37 cellular contexts compared by ENCODE assay signal in genomic region chr2:216871333-216871934, GRCh38. TPM values are rescaled to one million over a fixed set of nuclear protein-coding genes. Genes with fewer than 3 reads are reported as not detected.
"Had no signal": no experiment of that assay in that cellular context is flagged by ENCODE, and none has a peak within 500 bp of the region (broad histone marks: within the 10 kb centered on the region; RNA-seq: fewer than 3 reads in every experiment).

No MANE protein-coding gene starts in this region.

- H3K4me3 Mint-ChIP-seq: activated CD4-positive, alpha-beta T cell treated with anti-CD3 and anti-CD28 coated beads for 36 hours; activated CD4-positive, alpha-beta T cell treated with anti-CD3 and anti-CD28 coated beads, Interleukin-2, amount 10 ng/mL, durations not matched to agents 7 days and 5 days; activated CD8-positive, alpha-beta T cell treated with anti-CD3 and anti-CD28 coated beads, Interleukin-2, amount 10 ng/mL, durations not matched to agents 7 days and 5 days; activated naive CD4-positive, alpha-beta T cell treated with anti-CD3 and anti-CD28 coated beads, Interleukin-2, amount 50 U/mL, for 24 hours; activated naive CD8-positive, alpha-beta T cell treated with anti-CD3 and anti-CD28 coated beads, Interleukin-2, amount 10 ng/mL, durations not matched to agents 7 days and 5 days; activated T-cell treated with anti-CD3 and anti-CD28 coated beads, Interleukin-2, amount 50 U/mL, for 24 hours; T-helper 1 cell treated with Interleukin-12 subunit alpha and Interleukin-12 subunit beta and Interleukin-4 antibody, amounts not matched to agents 30 μg/mL and 1 μg/mL, for 36 hours; T-helper 2 cell treated with Interferon-gamma antibody and Interleukin-4, amounts not matched to agents 5 μg/mL and 100 μg/mL, for 36 hours had no signal

- H3K36me3 ChIP-seq: breast epithelium, Peyer's patch, SJSA1 had no signal

- DNase-seq: activated CD4-positive, alpha-beta T cell treated with anti-CD3 and anti-CD28 coated beads for 36 hours; activated CD4-positive, alpha-beta T cell treated with anti-CD3 and anti-CD28 coated beads, Interleukin-2, amount 10 ng/mL, durations not matched to agents 7 days and 5 days; activated CD4-positive, alpha-beta T cell treated with anti-CD3 and anti-CD28 coated beads, Interleukin-2, amount 50 U/mL, for 48 hours; activated CD8-positive, alpha-beta T cell treated with anti-CD3 and anti-CD28 coated beads, Interleukin-2, amount 10 ng/mL, durations not matched to agents 7 days and 5 days; activated gamma-delta T cell; activated naive CD4-positive, alpha-beta T cell treated with Interleukin-2 at 50 U/mL for 16 hours; activated naive CD8-positive, alpha-beta T cell treated with anti-CD3 and anti-CD28 coated beads, Interleukin-2, amount 10 ng/mL, durations not matched to agents 7 days and 5 days; activated T-cell treated with anti-CD3 and anti-CD28 coated beads, Interleukin-2, amount 50 U/mL, for 24 hours; body of pancreas; NCI-H1092 treated with DMSO at 0.1 percent for 48 hours; NCI-H1417; NCI-H146; NCI-H187; NCI-H2029 treated with DMSO at 0.1 percent for 48 hours; NCI-H2107; NCI-H2171; NCI-H446; NCI-H510A treated with DMSO at 0.1 percent for 48 hours; NCI-H69; NK-92 treated with Interleukin-12 subunit alpha and Interleukin-12 subunit beta, amount 100 ng/mL, for 24 hours; PC-3; Peyer's patch; RPMI8226; SHP77 treated with DMSO at 0.1 percent for 48 hours; SK-N-SH had no signal

- H3K9me3 Mint-ChIP-seq: activated CD4-positive, alpha-beta T cell treated with anti-CD3 and anti-CD28 coated beads, Interleukin-2, amount 10 ng/mL, durations not matched to agents 7 days and 5 days; activated naive CD4-positive, alpha-beta T cell treated with anti-CD3 and anti-CD28 coated beads, Interleukin-2, amount 50 U/mL, for 24 hours; activated T-cell treated with anti-CD3 and anti-CD28 coated beads, Interleukin-2, amount 50 U/mL, for 24 hours; activated T-helper 2 cell treated with anti-CD3 and anti-CD28 coated beads, Interferon-gamma antibody, Interleukin-2, Interleukin-4, amounts not matched to agents 10 μg/mL and 5 μg/mL and 100 μg/mL, durations not matched to agents 14 hours and 24 hours and 36 hours; T-helper 2 cell treated with Interferon-gamma antibody and Interleukin-4, amounts not matched to agents 5 μg/mL and 100 μg/mL, for 36 hours had no signal

- H3K4me3 ChIP-seq: body of pancreas, breast epithelium, Peyer's patch, SJSA1 had no signal

- H3K27me3 ChIP-seq: body of pancreas, breast epithelium, Peyer's patch had no signal

- H3K27ac ChIP-seq: body of pancreas, breast epithelium, Peyer's patch, SJSA1 had no signal

- H3K36me3 Mint-ChIP-seq: activated naive CD4-positive, alpha-beta T cell treated with anti-CD3 and anti-CD28 coated beads, Interleukin-2, amount 50 U/mL, for 24 hours had no signal

- FAIRE-seq: astrocyte, TTC549 had no signal

- H3K4me1 ChIP-seq: breast epithelium, Peyer's patch, SJSA1 had no signal

- H3K27ac Mint-ChIP-seq: activated CD4-positive, alpha-beta T cell treated with anti-CD3 and anti-CD28 coated beads for 36 hours; activated CD4-positive, alpha-beta T cell treated with anti-CD3 and anti-CD28 coated beads, Interleukin-2, amount 10 ng/mL, durations not matched to agents 7 days and 5 days; activated CD8-positive, alpha-beta T cell treated with anti-CD3 and anti-CD28 coated beads, Interleukin-2, amount 10 ng/mL, durations not matched to agents 7 days and 5 days; activated naive CD4-positive, alpha-beta T cell treated with anti-CD3 and anti-CD28 coated beads, Interleukin-2, amount 50 U/mL, for 24 hours; activated naive CD8-positive, alpha-beta T cell treated with anti-CD3 and anti-CD28 coated beads, Interleukin-2, amount 10 ng/mL, durations not matched to agents 7 days and 5 days; activated T-cell treated with anti-CD3 and anti-CD28 coated beads, Interleukin-2, amount 50 U/mL, for 24 hours; activated T-helper 2 cell treated with anti-CD3 and anti-CD28 coated beads, Interferon-gamma antibody, Interleukin-2, Interleukin-4, amounts not matched to agents 10 μg/mL and 5 μg/mL and 100 μg/mL, durations not matched to agents 14 hours and 24 hours and 36 hours; T-helper 1 cell treated with Interleukin-12 subunit alpha and Interleukin-12 subunit beta and Interleukin-4 antibody, amounts not matched to agents 30 μg/mL and 1 μg/mL, for 36 hours; T-helper 2 cell treated with Interferon-gamma antibody and Interleukin-4, amounts not matched to agents 5 μg/mL and 100 μg/mL, for 36 hours had no signal

- H3K4me2 ChIP-seq: SK-N-SH had no signal

- ATAC-seq: activated CD4-positive, alpha-beta T cell treated with anti-CD3 and anti-CD28 coated beads for 36 hours; activated CD4-positive, CD25-positive, alpha-beta regulatory T cell treated with anti-CD3 and anti-CD28 coated beads, Interleukin-2, amount 50 U/mL, for 24 hours; activated CD8-positive, alpha-beta T cell treated with anti-CD3 and anti-CD28 coated beads, Interleukin-2, amount 10 ng/mL, durations not matched to agents 7 days and 5 days; body of pancreas; PC-3 had no signal

- H3K9ac ChIP-seq: SK-N-SH had no signal

- H3K27me3 Mint-ChIP-seq: activated CD4-positive, alpha-beta T cell treated with anti-CD3 and anti-CD28 coated beads for 36 hours; activated naive CD4-positive, alpha-beta T cell treated with anti-CD3 and anti-CD28 coated beads, Interleukin-2, amount 50 U/mL, for 24 hours had no signal

- H3K9me3 ChIP-seq: body of pancreas, breast epithelium, Peyer's patch, SJSA1, SK-N-SH had no signal

RNA-seq across cellular contexts. Expression of gene TNP1, which starts 11.6 kb away (rescaled TPM):
- total RNA-seq: activated CD4-positive, alpha-beta T cell treated with anti-CD3 and anti-CD28 coated beads for 36 hours; activated CD4-positive, alpha-beta T cell treated with anti-CD3 and anti-CD28 coated beads, Interleukin-2, amount 10 ng/mL, durations not matched to agents 7 days and 5 days; activated CD8-positive, alpha-beta T cell treated with anti-CD3 and anti-CD28 coated beads, Interleukin-2, amount 10 ng/mL, durations not matched to agents 7 days and 5 days; activated naive CD8-positive, alpha-beta T cell treated with anti-CD3 and anti-CD28 coated beads, Interleukin-2, amount 10 ng/mL, durations not matched to agents 7 days and 5 days; activated T-helper 2 cell treated with anti-CD3 and anti-CD28 coated beads, Interferon-gamma antibody, Interleukin-2, Interleukin-4, amounts not matched to agents 10 μg/mL and 5 μg/mL and 100 μg/mL, durations not matched to agents 14 hours and 24 hours and 36 hours; astrocyte; body of pancreas; breast epithelium; cardiac septum; M059J; PC-3; Peyer's patch; SJSA1 had no signal
- polyA plus RNA-seq: adipose tissue, SK-N-SH had no signal
